Comparison of ENCODE assay signal across 12 cellular contexts in the genomic region with DNA sequence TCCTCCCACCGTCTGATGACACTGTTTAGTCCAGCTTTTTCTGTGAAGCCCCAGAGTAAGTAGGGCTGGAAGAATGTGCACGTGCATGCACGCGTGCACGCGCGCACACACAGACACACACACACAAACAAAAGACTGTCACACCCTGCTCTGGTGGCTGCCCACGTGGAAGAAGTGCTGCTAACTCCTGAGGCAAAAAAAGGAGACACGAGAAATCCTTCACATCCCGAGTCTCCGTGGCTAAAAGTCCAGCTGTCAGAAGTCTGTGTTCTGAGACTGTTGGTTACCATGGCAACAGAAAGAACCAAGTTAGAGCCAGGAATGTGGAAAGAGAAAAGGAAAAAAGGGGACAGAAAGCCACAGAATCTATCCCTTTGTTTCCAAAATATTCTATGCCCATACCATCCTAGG. TPM values are rescaled to one million over a fixed set of nuclear protein-coding genes. Genes with fewer than 3 reads are reported as not detected.
DNase-seq lines count a peak whose midpoint lies in the region; ATAC-seq and TF ChIP-seq lines count a peak whose summit lies in the region.
"Had no signal": no experiment of that assay in that cellular context is flagged by ENCODE, and none has a peak within 500 bp of the region (broad histone marks: within the 10 kb centered on the region; RNA-seq: fewer than 3 reads in every experiment).

No MANE protein-coding gene starts in this region.

- H3K27me3 Mint-ChIP-seq in chondrocyte (ENCODE audit: low read depth), result no peaks in the 10 kb centered on the region
- H3K27me3 Mint-ChIP-seq in activated CD4-positive, alpha-beta T cell treated with anti-CD3 and anti-CD28 coated beads, Interleukin-2, amount 10 ng/mL, durations not matched to agents 24 days and 14 days, result no peaks in the 10 kb centered on the region
- H3K27me3 Mint-ChIP-seq in mesothelial cell of epicardium (ENCODE audit: low read depth), result no peaks in the 10 kb centered on the region
- H3K27me3 Mint-ChIP-seq: stimulated activated naive CD8-positive, alpha-beta T cell treated with anti-CD3 and anti-CD28 coated beads, Interleukin-15, amount 100 ng/mL, for 72 hours had no signal

- H3K36me3 Mint-ChIP-seq in chondrocyte (ENCODE audit: low read depth) (peaks cover 1% of the 10 kb centered on the region), mesothelial cell of epicardium (no peaks in the 10 kb centered on the region)
- no peaks in the 10 kb centered on the region for H3K36me3 Mint-ChIP-seq in activated CD4-positive, alpha-beta T cell treated with anti-CD3 and anti-CD28 coated beads, Interleukin-2, amount 10 ng/mL, durations not matched to agents 24 days and 14 days (ENCODE audit: low read depth)

- peaks cover 37% of the 10 kb centered on the region for H3K4me1 Mint-ChIP-seq in chondrocyte (ENCODE audit: low read depth)
- peaks cover 2% of the 10 kb centered on the region for H3K4me1 Mint-ChIP-seq in activated CD4-positive, alpha-beta T cell treated with anti-CD3 and anti-CD28 coated beads, Interleukin-2, amount 10 ng/mL, durations not matched to agents 24 days and 14 days
- peaks cover 8% of the 10 kb centered on the region for H3K4me1 Mint-ChIP-seq in mesothelial cell of epicardium
- H3K4me1 Mint-ChIP-seq: stimulated activated naive CD8-positive, alpha-beta T cell treated with anti-CD3 and anti-CD28 coated beads, Interleukin-15, amount 100 ng/mL, for 72 hours had no signal

- peak; percentile 87 for DNase-seq in NCI-H82 (lab: John Stamatoyannopoulos, UW)
- no peak for DNase-seq in NCI-H82 treated with DMSO at 0.1 percent for 48 hours (lab: John Stamatoyannopoulos, UW; ENCODE audit: unreplicated experiment)
- DNase-seq in chondrocyte (ENCODE audit: low spot score), result no peak
- DNase-seq in medulla oblongata (ENCODE audit: extremely low spot score), result peak; percentile 42
- peak in 1 of 2 donors; percentile 51 for DNase-seq in aorta
- no peak for DNase-seq in activated CD4-positive, alpha-beta T cell treated with anti-CD3 and anti-CD28 coated beads, Interleukin-2, amount 10 ng/mL, durations not matched to agents 24 days and 14 days
- no peak for DNase-seq in mesothelial cell of epicardium (ENCODE audit: low spot score in 2 of 2, unreplicated experiment in 2 of 2)
- no peak for DNase-seq in NOMO-1 treated with dmso at 0.1 percent for 144 hours (lab: John Stamatoyannopoulos, UW; ENCODE audit: unreplicated experiment)
- DNase-seq: ACHN; MV-4-11; stimulated activated naive CD8-positive, alpha-beta T cell treated with anti-CD3 and anti-CD28 coated beads, Interleukin-15, amount 100 ng/mL, for 72 hours; T1000 had no signal

- H3K9me3 Mint-ChIP-seq in chondrocyte (ENCODE audit: low read depth) (peaks cover 2% of the 10 kb centered on the region), mesothelial cell of epicardium (peaks cover 4% of the 10 kb centered on the region)
- H3K9me3 Mint-ChIP-seq in activated CD4-positive, alpha-beta T cell treated with anti-CD3 and anti-CD28 coated beads, Interleukin-2, amount 10 ng/mL, durations not matched to agents 24 days and 14 days, result peaks cover 3% of the 10 kb centered on the region

- H3K4me1 ChIP-seq in aorta (ENCODE audit: control insufficient read depth in 1 of 2, insufficient read depth in 2 of 2, low read length in 2 of 2), result peaks cover 2 to 6% of the 10 kb centered on the region in 2 donors

- no peaks in the 10 kb centered on the region for H3K9me3 ChIP-seq in aorta (ENCODE audit: control insufficient read depth, low read length)

- H3K36me3 ChIP-seq in aorta (ENCODE audit: control insufficient read depth in 1 of 2, insufficient read depth in 2 of 2, low read length in 1 of 2), result no peaks in the 10 kb centered on the region

- ATAC-seq in aorta (ENCODE audit: low FRiP score), result peak; percentile 36
- ATAC-seq: stimulated activated naive CD8-positive, alpha-beta T cell treated with anti-CD3 and anti-CD28 coated beads, Interleukin-15, amount 100 ng/mL, for 72 hours had no signal

- H3K27ac ChIP-seq in aorta (ENCODE audit: low read depth in 1 of 2, low read length in 2 of 2), result no peak overlapping the region

- H3K4me3 Mint-ChIP-seq in chondrocyte (ENCODE audit: unreplicated experiment), result peak overlapping the region; percentile 46
- no peak overlapping the region for H3K4me3 Mint-ChIP-seq in activated CD4-positive, alpha-beta T cell treated with anti-CD3 and anti-CD28 coated beads, Interleukin-2, amount 10 ng/mL, durations not matched to agents 24 days and 14 days
- H3K4me3 Mint-ChIP-seq in mesothelial cell of epicardium, result no peak overlapping the region
- H3K4me3 Mint-ChIP-seq: stimulated activated naive CD8-positive, alpha-beta T cell treated with anti-CD3 and anti-CD28 coated beads, Interleukin-15, amount 100 ng/mL, for 72 hours had no signal

- no peak overlapping the region for H3K4me3 ChIP-seq in aorta (ENCODE audit: low read length in 2 of 2)

- TF ChIP-seq CTCF in chondrocyte (IDR thresholded peaks at IDR 0.05), result no peak
- TF ChIP-seq CTCF in mesothelial cell of epicardium (IDR thresholded peaks at IDR 0.05; ENCODE audit: unreplicated experiment), result no peak

- 14 to 16% methylated on average over 11 of the region's 11 CpGs for WGBS in aorta, 2 donors

- intact Hi-C loops in aorta (cut with DNase I), result no loop called here
- intact Hi-C loops in activated CD4-positive, alpha-beta T cell treated with anti-CD3 and anti-CD28 coated beads, Interleukin-2, amount 10 ng/mL, durations not matched to agents 24 days and 14 days (cut with micrococcal nuclease), result no loop called here

- peak overlapping the region; percentile 58 for H3K27ac Mint-ChIP-seq in chondrocyte (ENCODE audit: unreplicated experiment)
- no peak overlapping the region for H3K27ac Mint-ChIP-seq in activated CD4-positive, alpha-beta T cell treated with anti-CD3 and anti-CD28 coated beads, Interleukin-2, amount 10 ng/mL, durations not matched to agents 24 days and 14 days
- no peak overlapping the region for H3K27ac Mint-ChIP-seq in mesothelial cell of epicardium
- H3K27ac Mint-ChIP-seq: stimulated activated naive CD8-positive, alpha-beta T cell treated with anti-CD3 and anti-CD28 coated beads, Interleukin-15, amount 100 ng/mL, for 72 hours had no signal

- no peaks in the 10 kb centered on the region for H3K27me3 ChIP-seq in aorta (ENCODE audit: control insufficient read depth in 1 of 2, insufficient read depth in 2 of 2, low read length in 1 of 2)

RNA-seq across cellular contexts. Expression of a gene that starts 1.5 kb away (rescaled TPM):
- not detected in 3 replicates for total RNA-seq in chondrocyte
- not detected for total RNA-seq in aorta
- polyA plus RNA-seq in aorta, result not detected
- total RNA-seq in activated CD4-positive, alpha-beta T cell treated with anti-CD3 and anti-CD28 coated beads, Interleukin-2, amount 10 ng/mL, durations not matched to agents 24 days and 14 days, result not detected in 2 replicates
- total RNA-seq in mesothelial cell of epicardium, result not detected in 3 replicates

Comparison
In these comparisons a context has a peak if more than half of its experiments do, and no peak if none do; other contexts are left out.
1. DNase-seq: peak in NCI-H82 (single experiment) and medulla oblongata (single experiment); none in NCI-H82 treated with DMSO at 0.1 percent for 48 hours (single experiment), chondrocyte (single experiment), activated CD4-positive, alpha-beta T cell treated with anti-CD3 and anti-CD28 coated beads, Interleukin-2, amount 10 ng/mL, durations not matched to agents 24 days and 14 days (single experiment), mesothelial cell of epicardium (0 of 2) and NOMO-1 treated with dmso at 0.1 percent for 144 hours (single experiment).